ENCODE assay signal across 8 cellular contexts in genomic region chr20:49811825-49812462, GRCh38. TPM values are rescaled to one million over a fixed set of nuclear protein-coding genes. Genes with fewer than 3 reads are reported as not detected.
DNase-seq lines count a peak whose midpoint lies in the region; ATAC-seq and TF ChIP-seq lines count a peak whose summit lies in the region.

No MANE protein-coding gene starts in this region.

- peak overlapping the region; percentile 82 to 95 (median 83) for H3K9ac ChIP-seq in skeletal muscle tissue (ENCODE audit: low read depth in 1 of 3, low read length in 3 of 3)

- H3K4me1 Mint-ChIP-seq in CD14-positive monocyte: peaks cover 51% of the 10 kb centered on the region
- H3K4me1 Mint-ChIP-seq in activated T-helper 2 cell treated with anti-CD3 and anti-CD28 coated beads, Interferon-gamma antibody, Interleukin-2, Interleukin-4, amounts not matched to agents 10 μg/mL and 5 μg/mL and 100 μg/mL, durations not matched to agents 14 hours and 24 hours and 36 hours (ENCODE audit: low read depth): peaks cover 49% of the 10 kb centered on the region

- intact Hi-C loops in CD14-positive monocyte (cut with micrococcal nuclease): loop anchor here (1.0 to 5.0 kb wide), 4 partner anchors 12 to 100 kb away; partner anchors contain the start of gene B4GALT5 (in 2 of the 2)
- intact Hi-C loops in activated T-helper 2 cell treated with anti-CD3 and anti-CD28 coated beads, Interferon-gamma antibody, Interleukin-2, Interleukin-4, amounts not matched to agents 10 μg/mL and 5 μg/mL and 100 μg/mL, durations not matched to agents 14 hours and 24 hours and 36 hours (cut with micrococcal nuclease): loop anchor here (2.0 to 5.0 kb wide), 4 partner anchors 100 to 535 kb away; partner anchors contain the start of genes B4GALT5 and ZNFX1

- WGBS in hepatocyte (ENCODE audit: low lambda C conversion rate, missing lambda C conversion rate): 19% methylated on average over 10 of the region's 10 CpGs

- H4K20me1 ChIP-seq in hepatocyte (ENCODE audit: insufficient read depth, poor library complexity, severe bottlenecking): no peaks in the 10 kb centered on the region

- peaks cover 0 to 2% (median 0%) of the 10 kb centered on the region in 7 donors for H3K9me3 Mint-ChIP-seq in CD14-positive monocyte
- no peaks in the 10 kb centered on the region for H3K9me3 Mint-ChIP-seq in activated T-helper 2 cell treated with anti-CD3 and anti-CD28 coated beads, Interferon-gamma antibody, Interleukin-2, Interleukin-4, amounts not matched to agents 10 μg/mL and 5 μg/mL and 100 μg/mL, durations not matched to agents 14 hours and 24 hours and 36 hours

- H3K79me2 ChIP-seq in hepatocyte: peaks cover 3% of the 10 kb centered on the region

- H3K27ac Mint-ChIP-seq in CD14-positive monocyte: peak overlapping the region; percentile 96 to 99 (median 99)
- H3K27ac Mint-ChIP-seq in activated T-helper 2 cell treated with anti-CD3 and anti-CD28 coated beads, Interferon-gamma antibody, Interleukin-2, Interleukin-4, amounts not matched to agents 10 μg/mL and 5 μg/mL and 100 μg/mL, durations not matched to agents 14 hours and 24 hours and 36 hours: peak overlapping the region; percentile 94

- H3K4me1 ChIP-seq in hepatocyte (ENCODE audit: insufficient read depth) (peaks cover 11% of the 10 kb centered on the region), skeletal muscle tissue (ENCODE audit: control insufficient read depth in 3 of 3, insufficient read depth in 3 of 3, low read length in 3 of 3) (peaks cover 23 to 29% (median 23%) of the 10 kb centered on the region in 3 donors)

- peaks cover 21 to 25% of the 10 kb centered on the region in 2 donors for H3K36me3 Mint-ChIP-seq in CD14-positive monocyte
- peaks cover 38% of the 10 kb centered on the region for H3K36me3 Mint-ChIP-seq in activated T-helper 2 cell treated with anti-CD3 and anti-CD28 coated beads, Interferon-gamma antibody, Interleukin-2, Interleukin-4, amounts not matched to agents 10 μg/mL and 5 μg/mL and 100 μg/mL, durations not matched to agents 14 hours and 24 hours and 36 hours (ENCODE audit: low read depth)

- peak overlapping the region; percentile 93 for H3K4me2 ChIP-seq in hepatocyte

- no peak for DNase-seq in CD14-positive monocyte (ENCODE audit: low spot score)
- no peak for DNase-seq in activated T-helper 2 cell treated with anti-CD3 and anti-CD28 coated beads, Interferon-gamma antibody, Interleukin-2, Interleukin-4, amounts not matched to agents 10 μg/mL and 5 μg/mL and 100 μg/mL, durations not matched to agents 14 hours and 24 hours and 36 hours (ENCODE audit: low spot score)
- peak; percentile 53 for DNase-seq in hepatocyte (ENCODE audit: low spot score)
- no peak for DNase-seq in AML-193 (lab: John Stamatoyannopoulos, UW)
- DNase-seq in NCI-H345 treated with DMSO at 0.1 percent for 48 hours (lab: John Stamatoyannopoulos, UW; ENCODE audit: unreplicated experiment): no peak

- H3K4me3 ChIP-seq in hepatocyte: peak overlapping the region; percentile 71
- H3K4me3 ChIP-seq in skeletal muscle tissue (ENCODE audit: low read length in 3 of 3): peak overlapping the region; percentile 84 to 92 (median 84)

- H2AFZ ChIP-seq in hepatocyte: peak overlapping the region; percentile 83

- no peaks in the 10 kb centered on the region for H3K27me3 ChIP-seq in hepatocyte
- H3K27me3 ChIP-seq in skeletal muscle tissue (ENCODE audit: control insufficient read depth in 3 of 3, insufficient read depth in 3 of 3, low read length in 3 of 3): no peaks in the 10 kb centered on the region

- no peaks in the 10 kb centered on the region for H3K9me3 ChIP-seq in hepatocyte (ENCODE audit: low read depth)
- H3K9me3 ChIP-seq in skeletal muscle tissue (ENCODE audit: control insufficient read depth in 3 of 3, low read length in 3 of 3): no peaks in the 10 kb centered on the region

- H3K27me3 Mint-ChIP-seq in CD14-positive monocyte (ENCODE audit: low read depth in 3 of 3): peaks cover 0 to 5% (median 3%) of the 10 kb centered on the region in 3 donors
- no peaks in the 10 kb centered on the region for H3K27me3 Mint-ChIP-seq in activated T-helper 2 cell treated with anti-CD3 and anti-CD28 coated beads, Interferon-gamma antibody, Interleukin-2, Interleukin-4, amounts not matched to agents 10 μg/mL and 5 μg/mL and 100 μg/mL, durations not matched to agents 14 hours and 24 hours and 36 hours (ENCODE audit: low read depth)

- no peaks in the 10 kb centered on the region for H3K9me2 ChIP-seq in hepatocyte (replicated peaks; ENCODE audit: insufficient read depth)

- peak overlapping the region; percentile 90 to 94 for H3K4me3 Mint-ChIP-seq in CD14-positive monocyte
- H3K4me3 Mint-ChIP-seq in activated T-helper 2 cell treated with anti-CD3 and anti-CD28 coated beads, Interferon-gamma antibody, Interleukin-2, Interleukin-4, amounts not matched to agents 10 μg/mL and 5 μg/mL and 100 μg/mL, durations not matched to agents 14 hours and 24 hours and 36 hours (ENCODE audit: low read depth): peak overlapping the region; percentile 82

- H3K27ac ChIP-seq in hepatocyte (peak overlapping the region; percentile 98), skeletal muscle tissue (ENCODE audit: low read depth, low read length) (peak overlapping the region; percentile 80)

- ATAC-seq in HG03342 (IDR thresholded peaks at IDR 0.05; ENCODE audit: unreplicated experiment) (peak; percentile 14), HG03135 (IDR thresholded peaks at IDR 0.05; ENCODE audit: unreplicated experiment) (no peak)

- H3K36me3 ChIP-seq in hepatocyte (replicated peaks; ENCODE audit: insufficient read depth, low read depth): no peaks in the 10 kb centered on the region
- H3K36me3 ChIP-seq in skeletal muscle tissue (ENCODE audit: control insufficient read depth in 3 of 3, insufficient read depth in 3 of 3, low read length in 3 of 3): peaks cover 2 to 14% (median 12%) of the 10 kb centered on the region in 3 donors

- TF ChIP-seq CTCF in CD14-positive monocyte (IDR thresholded peaks at IDR 0.05) (no peak), hepatocyte (IDR thresholded peaks at IDR 0.05; ENCODE audit: poor library complexity) (no peak)

RNA-seq across cellular contexts. Expression of gene SLC9A8, which starts 0.7 kb away (rescaled TPM):
- polyA plus RNA-seq in CD14-positive monocyte: 1 to 10 TPM; 3.0 to 3.3 TPM
- total RNA-seq in activated T-helper 2 cell treated with anti-CD3 and anti-CD28 coated beads, Interferon-gamma antibody, Interleukin-2, Interleukin-4, amounts not matched to agents 10 μg/mL and 5 μg/mL and 100 μg/mL, durations not matched to agents 14 hours and 24 hours and 36 hours: 16.4 and 18.7 TPM in 2 replicates
- 6.7 and 10.4 TPM in 2 replicates for total RNA-seq in hepatocyte
- 4.9 and 8.2 TPM in 2 replicates for polyA plus RNA-seq in hepatocyte
- total RNA-seq in skeletal muscle tissue: 3.1 TPM
